Comparison of ENCODE assay signal across 25 cellular contexts in genomic region chr17:7409716-7410115, GRCh38. TPM values are rescaled to one million over a fixed set of nuclear protein-coding genes. Genes with fewer than 3 reads are reported as not detected.
A peak's percentile ranks its signal among the peaks of the same experiment; 100 is the strongest.
DNase-seq lines count a peak whose midpoint lies in the region; ATAC-seq, FAIRE-seq and TF ChIP-seq lines count a peak whose summit lies in the region.
"Had no signal": no experiment of that assay in that cellular context is flagged by ENCODE, and none has a peak within 500 bp of the region (broad histone marks: within the 10 kb centered on the region; RNA-seq: fewer than 3 reads in every experiment).

No MANE protein-coding gene starts in this region.

- H3K27me3 ChIP-seq in IMR-90 (ENCODE audit: control insufficient read depth, insufficient read depth, low read length) (no peaks in the 10 kb centered on the region), astrocyte (ENCODE audit: insufficient read depth, low read length) (no peaks in the 10 kb centered on the region), transverse colon (peaks cover 17% of the 10 kb centered on the region), Peyer's patch (no peaks in the 10 kb centered on the region)

- H3K27ac ChIP-seq in IMR-90 (ENCODE audit: insufficient read depth, low read length) (no peak overlapping the region), astrocyte (ENCODE audit: low read depth, low read length) (no peak overlapping the region), transverse colon (no peak overlapping the region), Peyer's patch (no peak overlapping the region)
- H3K27ac ChIP-seq: C4-2B had no signal

- H3K79me1 ChIP-seq in IMR-90 (ENCODE audit: low read depth in 1 of 2, low read length in 2 of 2): peaks cover 0 to 33% of the 10 kb centered on the region in 2 experiments; a peak in 3 of 4 replicates

- no peak overlapping the region for H3K9ac ChIP-seq in IMR-90 (ENCODE audit: low read depth, low read length)
- H3K9ac ChIP-seq in astrocyte (ENCODE audit: low read length): no peak overlapping the region

- no peak overlapping the region for H3K56ac ChIP-seq in IMR-90 (ENCODE audit: extremely low read depth, insufficient read depth, low read length)

- H3K27me3 Mint-ChIP-seq in astrocyte (ENCODE audit: low read depth, unreplicated experiment): no peaks in the 10 kb centered on the region
- peaks cover 13% of the 10 kb centered on the region for H3K27me3 Mint-ChIP-seq in endothelial cell (ENCODE audit: unreplicated experiment)
- H3K27me3 Mint-ChIP-seq in neural crest cell (ENCODE audit: low read depth): no peaks in the 10 kb centered on the region
- H3K27me3 Mint-ChIP-seq: CD4-positive, alpha-beta T cell had no signal

- H3K27ac Mint-ChIP-seq in astrocyte (ENCODE audit: unreplicated experiment) (no peak overlapping the region), endothelial cell (ENCODE audit: unreplicated experiment) (peak overlapping the region; percentile 63), neural crest cell (ENCODE audit: unreplicated experiment) (no peak overlapping the region)
- H3K27ac Mint-ChIP-seq: CD4-positive, alpha-beta T cell; HFFc6 had no signal

- H3K4ac ChIP-seq in IMR-90 (ENCODE audit: low read depth, low read length): no peak overlapping the region

- H3K4me2 ChIP-seq in IMR-90 (ENCODE audit: low read depth, low read length) (no peak overlapping the region), astrocyte (ENCODE audit: low read length) (no peak overlapping the region)

- H2AFZ ChIP-seq in IMR-90 (replicated peaks; ENCODE audit: low read length, poor library complexity) (no peak overlapping the region), astrocyte (ENCODE audit: low read depth, low read length) (no peak overlapping the region)

- intact Hi-C loops in IMR-90 (cut with micrococcal nuclease): no loop called here
- intact Hi-C loops in transverse colon (cut with DNase I; ENCODE audit: low total_unique reads): no loop called here

- H2BK5ac ChIP-seq in IMR-90 (ENCODE audit: low read depth, low read length, poor library complexity, severe bottlenecking): no peak overlapping the region

- no peak overlapping the region for H4K8ac ChIP-seq in IMR-90 (ENCODE audit: low read depth in 2 of 2, low read length in 2 of 2)

- no peak overlapping the region for H4K5ac ChIP-seq in IMR-90 (ENCODE audit: low read depth, low read length)

- no peak for ATAC-seq in IMR-90 (ENCODE audit: low read depth)
- ATAC-seq: HCT116, K562 had no signal

- no peak overlapping the region for H3K23ac ChIP-seq in IMR-90 (ENCODE audit: low read depth, low read length)

- no peak for TF ChIP-seq EP300 in transverse colon (IDR thresholded peaks at IDR 0.05; ENCODE audit: low read depth)

- H3K36me3 Mint-ChIP-seq in astrocyte (ENCODE audit: low read depth, unreplicated experiment): peaks cover 28% of the 10 kb centered on the region
- H3K36me3 Mint-ChIP-seq in endothelial cell (ENCODE audit: low read depth, unreplicated experiment): peaks cover 17% of the 10 kb centered on the region
- peaks cover 14% of the 10 kb centered on the region for H3K36me3 Mint-ChIP-seq in neural crest cell (ENCODE audit: low read depth)

- H3K36me3 ChIP-seq in IMR-90 (ENCODE audit: control insufficient read depth, insufficient read depth, low read length): peaks cover 29% of the 10 kb centered on the region
- peaks cover 3% of the 10 kb centered on the region for H3K36me3 ChIP-seq in astrocyte (ENCODE audit: insufficient read depth, low read length)
- H3K36me3 ChIP-seq in transverse colon: no peaks in the 10 kb centered on the region
- no peaks in the 10 kb centered on the region for H3K36me3 ChIP-seq in Peyer's patch

- H3K4me3 ChIP-seq in IMR-90 (ENCODE audit: insufficient read depth, low read depth, low read length): no peak overlapping the region
- no peak overlapping the region for H3K4me3 ChIP-seq in astrocyte (ENCODE audit: insufficient read depth, low read depth, low read length)
- no peak overlapping the region for H3K4me3 ChIP-seq in transverse colon
- H3K4me3 ChIP-seq in Peyer's patch: no peak overlapping the region
- H3K4me3 ChIP-seq: K562 had no signal

- DNase-seq in IMR-90: no peak
- DNase-seq in astrocyte (ENCODE audit: low read depth): no peak
- DNase-seq in endothelial cell (ENCODE audit: low spot score): no peak
- DNase-seq in neural crest cell (ENCODE audit: low read depth, low spot score): no peak
- DNase-seq in NCI-H2081 (lab: John Stamatoyannopoulos, UW): no peak
- no peak for DNase-seq in activated T-cell treated with anti-CD3 and anti-CD28 coated beads, Interleukin-2, amount 50 U/mL, for 48 hours
- no peak for DNase-seq in transverse colon
- no peak for DNase-seq in Peyer's patch
- DNase-seq: ACHN; CD4-positive, alpha-beta T cell; DMS153; DMS79; GDM1; GOT3; H7; HFFc6 had no signal

- in situ Hi-C loops in IMR-90 (cut with MboI; ENCODE audit: low sequenced_read_pairs) (no loop called here), transverse colon (cut with MboI; ENCODE audit: low pct_ligation_motif_present in 1 of 4, low pct_unique_long_range_greater_than_20kb in 1 of 4, low sequenced_read_pairs in 3 of 4) (no loop called here)

- no TSS peak for BruUV-seq in IMR-90 (replicated peaks; lab: Mats Ljungman, UMichigan)

- CTCF ChIA-PET in IMR-90 (lab: Yijun Ruan, JAX): no interaction called here

- FAIRE-seq in astrocyte (lab: Jason Lieb, UNC): no peak
- FAIRE-seq: A204.1, GM12892, GM18507, K562 had no signal

- H4K20me1 ChIP-seq in IMR-90 (ENCODE audit: insufficient read depth, low read length) (peaks cover 7% of the 10 kb centered on the region), astrocyte (ENCODE audit: insufficient read depth, low read length) (peaks cover 20% of the 10 kb centered on the region)

- POLR2A ChIA-PET in IMR-90 (lab: Charles Lee; ENCODE audit: unreplicated experiment): no interaction called here

- H3K14ac ChIP-seq in IMR-90 (replicated peaks; ENCODE audit: low read depth, low read length): no peak overlapping the region

- H3K9me3 ChIP-seq in IMR-90 (ENCODE audit: control insufficient read depth, insufficient read depth, low read length): no peaks in the 10 kb centered on the region
- no peaks in the 10 kb centered on the region for H3K9me3 ChIP-seq in astrocyte (ENCODE audit: insufficient read depth, low read depth, low read length)
- H3K9me3 ChIP-seq in transverse colon: no peaks in the 10 kb centered on the region
- H3K9me3 ChIP-seq in Peyer's patch: no peaks in the 10 kb centered on the region

- peaks cover 16% of the 10 kb centered on the region for H3K79me2 ChIP-seq in astrocyte (ENCODE audit: insufficient read depth, low read length)

- H3K9me3 Mint-ChIP-seq in astrocyte (ENCODE audit: unreplicated experiment) (no peaks in the 10 kb centered on the region), endothelial cell (ENCODE audit: unreplicated experiment) (no peaks in the 10 kb centered on the region), neural crest cell (no peaks in the 10 kb centered on the region)
- H3K9me3 Mint-ChIP-seq: CD4-positive, alpha-beta T cell; HFFc6 had no signal

- no peak for TF ChIP-seq POLR2A in IMR-90 (IDR thresholded peaks at IDR 0.05; ENCODE audit: low read depth, low read length)
- TF ChIP-seq POLR2A in transverse colon (IDR thresholded peaks at IDR 0.05): no peak
- TF ChIP-seq POLR2A in Peyer's patch (IDR thresholded peaks at IDR 0.05): no peak

- H3K4me1 ChIP-seq in IMR-90 (ENCODE audit: control insufficient read depth, insufficient read depth, low read length) (peaks cover 8% of the 10 kb centered on the region), astrocyte (ENCODE audit: insufficient read depth, low read length) (peaks cover 14% of the 10 kb centered on the region), transverse colon (peaks cover 0 to 16% (median 11%) of the 10 kb centered on the region in 4 donors), Peyer's patch (peaks cover 0 to 7% (median 0%) of the 10 kb centered on the region in 4 donors)

- no peak overlapping the region for H2BK20ac ChIP-seq in IMR-90 (ENCODE audit: low read depth, low read length)

- 98% methylated on average over 5 of the region's 6 CpGs; no CpG with 5 or more reads in 1 of the 2 experiments for WGBS in IMR-90 (ENCODE audit: extremely low coverage in 2 of 2, insufficient read length in 1 of 2), 2 experiments
- WGBS in transverse colon (ENCODE audit: low coverage in 1 of 2), 2 donors: 87 to 93% methylated on average over 4 to 6 of the region's 6 CpGs

- H2BK120ac ChIP-seq in IMR-90 (ENCODE audit: low read depth, low read length): no peak overlapping the region

- dilution Hi-C loops in IMR-90 (cut with HindIII; ENCODE audit: low sequenced_read_pairs, unreplicated experiment): no loop called here

- peak overlapping the region; percentile 85 for H2AK9ac ChIP-seq in IMR-90 (replicated peaks; ENCODE audit: low read depth, low read length, poor library complexity)

- no peak for TF ChIP-seq RAD21 in IMR-90 (IDR thresholded peaks at IDR 0.05; ENCODE audit: low read length)

- H3K4me3 Mint-ChIP-seq in astrocyte (ENCODE audit: unreplicated experiment) (peak overlapping the region; percentile 36), endothelial cell (ENCODE audit: unreplicated experiment) (peak overlapping the region; percentile 44), neural crest cell (peak overlapping the region; percentile 78)
- H3K4me3 Mint-ChIP-seq: HFFc6 had no signal

- H4K91ac ChIP-seq in IMR-90 (ENCODE audit: insufficient read depth, low read depth, low read length): no peak overlapping the region

- H2AK5ac ChIP-seq in IMR-90 (ENCODE audit: low read depth, low read length): no peak overlapping the region

- H3K18ac ChIP-seq in IMR-90 (ENCODE audit: low read depth, low read length): no peak overlapping the region

- peaks cover 4% of the 10 kb centered on the region; the same call in 1 of the 2 replicates for H3K9me1 ChIP-seq in IMR-90 (ENCODE audit: insufficient read depth, low read length)

- peaks cover 11% of the 10 kb centered on the region for H3K4me1 Mint-ChIP-seq in astrocyte (ENCODE audit: low read depth, unreplicated experiment)
- peaks cover 28% of the 10 kb centered on the region for H3K4me1 Mint-ChIP-seq in endothelial cell (ENCODE audit: unreplicated experiment)
- peaks cover 31% of the 10 kb centered on the region for H3K4me1 Mint-ChIP-seq in neural crest cell

- H2BK15ac ChIP-seq in IMR-90 (ENCODE audit: low read depth, low read length): no peak overlapping the region

- TF ChIP-seq CTCF in IMR-90 (conservative IDR thresholded peaks at IDR 0.05; ENCODE audit: low read depth, low read length) (no peak), astrocyte (IDR thresholded peaks at IDR 0.05; ENCODE audit: insufficient read depth, low read depth, low read length) (no peak), endothelial cell (IDR thresholded peaks at IDR 0.05; ENCODE audit: unreplicated experiment) (no peak), neural crest cell (conservative IDR thresholded peaks at IDR 0.05) (no peak), transverse colon (IDR thresholded peaks at IDR 0.05) (no peak), Peyer's patch (IDR thresholded peaks at IDR 0.05) (no peak)

RNA-seq across cellular contexts. Expression of gene NLGN2, which starts 2.1 kb away (rescaled TPM):
- total RNA-seq in IMR-90 (2012; rRNA removed) (1.7 and 1.8 TPM in 2 replicates), astrocyte (77.3 and 80.7 TPM in 2 replicates), endothelial cell (ENCODE audit: unreplicated experiment) (54.8 TPM), neural crest cell (104 and 106 TPM in 2 replicates), transverse colon (10 to 100 TPM in 1 of 4 donors, 1 to 10 TPM in 3; 2.2 to 12.3 (median 3.9) TPM), Peyer's patch (1 to 10 TPM in 3 of 4 donors, under 1 TPM in 1; 0.88 to 9.9 (median 5.8) TPM)
- 36.7 and 38.1 TPM in 2 replicates for polyA plus RNA-seq in IMR-90 (2012; rRNA removed)
- 19.6 and 36.4 TPM in 2 replicates for polyA plus RNA-seq in IMR-90 (2012; cell fraction: cytosol; rRNA removed)
- 187 and 347 TPM in 2 replicates for polyA plus RNA-seq in IMR-90 (2012; cell fraction: nucleus; rRNA removed; ENCODE audit: low replicate concordance)

RNA-seq across cellular contexts. Expression of gene TMEM256, which starts 5.8 kb away (rescaled TPM):
- total RNA-seq in IMR-90 (2012; rRNA removed): 35.3 and 38.4 TPM in 2 replicates
- 174 and 252 TPM in 2 replicates for polyA plus RNA-seq in IMR-90 (2012; rRNA removed)
- polyA plus RNA-seq in IMR-90 (2012; cell fraction: cytosol; rRNA removed): 109 and 112 TPM in 2 replicates
- polyA plus RNA-seq in IMR-90 (2012; cell fraction: nucleus; rRNA removed; ENCODE audit: low replicate concordance): 17.8 and 27.6 TPM in 2 replicates
- total RNA-seq in astrocyte: 45.7 and 52.9 TPM in 2 replicates
- 94.7 TPM for total RNA-seq in endothelial cell (ENCODE audit: unreplicated experiment)
- 71.5 and 71.6 TPM in 2 replicates for total RNA-seq in neural crest cell
- total RNA-seq in transverse colon: 100 to 1,000 TPM in 2 of 4 donors, 10 to 100 TPM in 1, 1 to 10 TPM in 1; 10.0 to 129 (median 85.6) TPM
- 100 to 1,000 TPM in 2 of 4 donors, 10 to 100 TPM in 2; 37.1 to 334 (median 126) TPM for total RNA-seq in Peyer's patch

RNA-seq across cellular contexts. Expression of gene SPEM1, which starts 10.4 kb away (rescaled TPM):
- total RNA-seq in IMR-90 (2012; rRNA removed) (not detected in 2 replicates), astrocyte (0.23 TPM in 1 of 2 replicates, not detected in the other), endothelial cell (ENCODE audit: unreplicated experiment) (0.38 TPM), neural crest cell (0.26 and 0.93 TPM in 2 replicates), transverse colon (not detected), Peyer's patch (not detected)
- polyA plus RNA-seq in IMR-90 (2012; rRNA removed): not detected in 2 replicates
- polyA plus RNA-seq in IMR-90 (2012; cell fraction: cytosol; rRNA removed): not detected in 2 replicates
- not detected in 2 replicates for polyA plus RNA-seq in IMR-90 (2012; cell fraction: nucleus; rRNA removed; ENCODE audit: low replicate concordance)
- total RNA-seq: CD4-positive, alpha-beta T cell; Daoy; H7; HFFc6; HT-29; K562 had no signal
- polyA plus RNA-seq: BJ, K562 had no signal

RNA-seq across cellular contexts. Expression of gene PLSCR3, which starts 15.4 kb away (rescaled TPM):
- total RNA-seq in IMR-90 (2012; rRNA removed): 6.1 and 6.4 TPM in 2 replicates
- polyA plus RNA-seq in IMR-90 (2012; rRNA removed): 116 and 131 TPM in 2 replicates
- polyA plus RNA-seq in IMR-90 (2012; cell fraction: cytosol; rRNA removed): 123 and 154 TPM in 2 replicates
- 109 and 232 TPM in 2 replicates for polyA plus RNA-seq in IMR-90 (2012; cell fraction: nucleus; rRNA removed; ENCODE audit: low replicate concordance)
- total RNA-seq in astrocyte: 65.7 and 67.6 TPM in 2 replicates
- 74.2 TPM for total RNA-seq in endothelial cell (ENCODE audit: unreplicated experiment)
- total RNA-seq in neural crest cell: 21.9 and 25.7 TPM in 2 replicates
- 10 to 100 TPM; 13.2 to 32.4 (median 18.4) TPM for total RNA-seq in transverse colon
- 10 to 100 TPM; 10.7 to 38.8 (median 21.9) TPM for total RNA-seq in Peyer's patch

RNA-seq across cellular contexts. Expression of gene SPEM2, which starts 15.7 kb away (rescaled TPM):
- total RNA-seq in IMR-90 (2012; rRNA removed) (not detected in 2 replicates), astrocyte (0.14 and 0.17 TPM in 2 replicates), endothelial cell (ENCODE audit: unreplicated experiment) (0.15 TPM), neural crest cell (not detected in 2 replicates), transverse colon (not detected), Peyer's patch (not detected)
- not detected in 2 replicates for polyA plus RNA-seq in IMR-90 (2012; rRNA removed)
- not detected in 2 replicates for polyA plus RNA-seq in IMR-90 (2012; cell fraction: cytosol; rRNA removed)
- 0.13 TPM in 1 of 2 replicates, not detected in the other for polyA plus RNA-seq in IMR-90 (2012; cell fraction: nucleus; rRNA removed; ENCODE audit: low replicate concordance)
- total RNA-seq: CD4-positive, alpha-beta T cell; Daoy; H7; HFFc6; HT-29; K562 had no signal
- polyA plus RNA-seq: BJ, K562 had no signal
